35 cellular contexts compared by ENCODE assay signal in the genomic region with DNA sequence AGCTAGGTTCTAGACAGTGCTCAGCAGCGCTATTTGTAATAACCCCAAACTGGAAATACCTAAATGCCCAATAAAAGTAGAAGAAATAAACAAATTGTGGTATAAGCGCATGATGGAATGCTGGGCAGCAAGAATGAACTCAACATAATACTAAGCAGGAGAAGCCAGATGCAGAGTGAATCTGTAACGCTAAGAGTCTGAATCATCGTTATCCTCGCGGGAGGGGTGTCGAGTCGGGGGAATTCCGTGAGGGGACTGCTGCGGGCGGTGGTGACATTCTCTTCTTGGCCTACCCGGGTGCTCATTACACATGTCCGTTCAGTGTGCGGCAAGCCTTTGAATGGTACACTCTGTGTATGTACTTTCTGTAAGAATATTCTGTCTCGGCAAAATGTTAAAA.
A peak's percentile ranks its signal among the peaks of the same experiment; 100 is the strongest.
DNase-seq lines count a peak whose midpoint lies in the region; ATAC-seq, FAIRE-seq and TF ChIP-seq lines count a peak whose summit lies in the region.
"Had no signal": no experiment of that assay in that cellular context is flagged by ENCODE, and none has a peak within 500 bp of the region (broad histone marks: within the 10 kb centered on the region; RNA-seq: fewer than 3 reads in every experiment).

No MANE protein-coding gene starts in this region.

- H3K4me3 Mint-ChIP-seq in astrocyte (ENCODE audit: unreplicated experiment) (no peak overlapping the region), HFFc6 (no peak overlapping the region)
- no peak overlapping the region for H3K4me3 Mint-ChIP-seq in activated CD4-positive, alpha-beta T cell treated with anti-CD3 and anti-CD28 coated beads, Interleukin-2, amount 10 ng/mL, durations not matched to agents 24 days and 14 days
- H3K4me3 Mint-ChIP-seq: activated CD8-positive, alpha-beta memory T cell treated with anti-CD3 and anti-CD28 coated beads, Interleukin-2, amount 10 ng/mL, durations not matched to agents 7 days and 5 days; activated T-cell treated with anti-CD3 and anti-CD28 coated beads, Interleukin-2, amount 50 U/mL, for 72 hours; CD4-positive, alpha-beta memory T cell; endodermal cell; mesothelial cell of epicardium; naive thymus-derived CD8-positive, alpha-beta T cell; T-helper 17 cell had no signal

- H3F3A ChIP-seq in smooth muscle cell (ENCODE audit: low read depth) = no peaks in the 10 kb centered on the region

- H3K27me3 Mint-ChIP-seq in astrocyte (ENCODE audit: low read depth, unreplicated experiment) = peaks cover 1% of the 10 kb centered on the region
- peaks cover 2% of the 10 kb centered on the region for H3K27me3 Mint-ChIP-seq in activated CD4-positive, alpha-beta T cell treated with anti-CD3 and anti-CD28 coated beads, Interleukin-2, amount 10 ng/mL, durations not matched to agents 24 days and 14 days
- H3K27me3 Mint-ChIP-seq in HFFc6 (ENCODE audit: insufficient read depth) = peaks cover 12% of the 10 kb centered on the region

- 44% methylated on average over 15 of the region's 15 CpGs for WGBS in smooth muscle cell (ENCODE audit: low lambda C conversion rate)

- H3K9me3 Mint-ChIP-seq in astrocyte (ENCODE audit: unreplicated experiment) (no peaks in the 10 kb centered on the region), HFFc6 (no peaks in the 10 kb centered on the region)
- no peaks in the 10 kb centered on the region for H3K9me3 Mint-ChIP-seq in activated CD4-positive, alpha-beta T cell treated with anti-CD3 and anti-CD28 coated beads, Interleukin-2, amount 10 ng/mL, durations not matched to agents 24 days and 14 days
- H3K9me3 Mint-ChIP-seq: activated T-cell treated with anti-CD3 and anti-CD28 coated beads, Interleukin-2, amount 50 U/mL, for 72 hours; endodermal cell; mesothelial cell of epicardium; naive thymus-derived CD8-positive, alpha-beta T cell had no signal

- H3K27me3 ChIP-seq in astrocyte (ENCODE audit: insufficient read depth, low read length) (no peaks in the 10 kb centered on the region), smooth muscle cell (ENCODE audit: low read depth) (no peaks in the 10 kb centered on the region)
- H3K27me3 ChIP-seq: esophagus muscularis mucosa, gastroesophageal sphincter, ovary, Peyer's patch, right atrium auricular region, uterus had no signal

- H3K27ac Mint-ChIP-seq in astrocyte (ENCODE audit: unreplicated experiment) = no peak overlapping the region
- H3K27ac Mint-ChIP-seq in activated CD4-positive, alpha-beta T cell treated with anti-CD3 and anti-CD28 coated beads, Interleukin-2, amount 10 ng/mL, durations not matched to agents 24 days and 14 days = no peak overlapping the region
- no peak overlapping the region for H3K27ac Mint-ChIP-seq in HFFc6
- H3K27ac Mint-ChIP-seq: activated CD8-positive, alpha-beta memory T cell treated with anti-CD3 and anti-CD28 coated beads, Interleukin-2, amount 10 ng/mL, durations not matched to agents 7 days and 5 days; activated T-cell treated with anti-CD3 and anti-CD28 coated beads, Interleukin-2, amount 50 U/mL, for 72 hours; CD4-positive, alpha-beta memory T cell; endodermal cell; mesothelial cell of epicardium; naive thymus-derived CD8-positive, alpha-beta T cell; T-helper 17 cell had no signal

- ATAC-seq in HG02798 (IDR thresholded peaks at IDR 0.05; ENCODE audit: poor library complexity, unreplicated experiment) (peak; percentile 62), HG02938 (IDR thresholded peaks at IDR 0.05; ENCODE audit: unreplicated experiment) (no peak)
- ATAC-seq: activated CD8-positive, alpha-beta memory T cell treated with anti-CD3 and anti-CD28 coated beads, Interleukin-2, amount 10 ng/mL, durations not matched to agents 7 days and 5 days; activated T-cell treated with anti-CD3 and anti-CD28 coated beads, Interleukin-2, amount 50 U/mL, for 72 hours; gastroesophageal sphincter; naive thymus-derived CD8-positive, alpha-beta T cell; T-helper 17 cell had no signal

- TF ChIP-seq CTCF in astrocyte (IDR thresholded peaks at IDR 0.05; ENCODE audit: insufficient read depth, low read depth, low read length) = no peak
- TF ChIP-seq CTCF in smooth muscle cell (IDR thresholded peaks at IDR 0.05; ENCODE audit: borderline replicate concordance, insufficient read depth, poor library complexity, severe bottlenecking) = no peak
- TF ChIP-seq CTCF in HFFc6 (IDR thresholded peaks at IDR 0.05) = no peak

- H3K4me1 Mint-ChIP-seq in astrocyte (ENCODE audit: low read depth, unreplicated experiment) = peaks cover 25% of the 10 kb centered on the region
- no peaks in the 10 kb centered on the region for H3K4me1 Mint-ChIP-seq in activated CD4-positive, alpha-beta T cell treated with anti-CD3 and anti-CD28 coated beads, Interleukin-2, amount 10 ng/mL, durations not matched to agents 24 days and 14 days
- H3K4me1 Mint-ChIP-seq in HFFc6 (ENCODE audit: low read depth) = peaks cover 14% of the 10 kb centered on the region
- H3K4me1 Mint-ChIP-seq: activated CD8-positive, alpha-beta memory T cell treated with anti-CD3 and anti-CD28 coated beads, Interleukin-2, amount 10 ng/mL, durations not matched to agents 7 days and 5 days; CD4-positive, alpha-beta memory T cell; endodermal cell; naive thymus-derived CD8-positive, alpha-beta T cell had no signal

- H3K36me3 ChIP-seq in astrocyte (ENCODE audit: insufficient read depth, low read length) = no peaks in the 10 kb centered on the region
- no peaks in the 10 kb centered on the region for H3K36me3 ChIP-seq in smooth muscle cell (ENCODE audit: low read depth)
- H3K36me3 ChIP-seq: left ventricle myocardium inferior, ovary, right atrium auricular region, uterus had no signal

- H2AFZ ChIP-seq in astrocyte (ENCODE audit: low read depth, low read length) (no peak overlapping the region), smooth muscle cell (ENCODE audit: low read depth) (no peak overlapping the region)

- H3K4me2 ChIP-seq in astrocyte (ENCODE audit: low read length) (no peak overlapping the region), smooth muscle cell (no peak overlapping the region)

- no peaks in the 10 kb centered on the region for H4K20me1 ChIP-seq in astrocyte (ENCODE audit: insufficient read depth, low read length)
- no peaks in the 10 kb centered on the region for H4K20me1 ChIP-seq in smooth muscle cell (ENCODE audit: low read depth)

- H3K4me1 ChIP-seq in astrocyte (ENCODE audit: insufficient read depth, low read length) = peaks cover 9% of the 10 kb centered on the region
- H3K4me1 ChIP-seq in smooth muscle cell (ENCODE audit: low read depth) = no peaks in the 10 kb centered on the region
- H3K4me1 ChIP-seq: Peyer's patch had no signal

- H3K4me3 ChIP-seq in astrocyte (ENCODE audit: insufficient read depth, low read depth, low read length) (no peak overlapping the region), smooth muscle cell (no peak overlapping the region)
- H3K4me3 ChIP-seq: coronary artery, esophagus muscularis mucosa, gastroesophageal sphincter, left ventricle myocardium inferior, ovary, Peyer's patch, right atrium auricular region, SK-N-MC, uterus had no signal

- no peak overlapping the region for H3K27ac ChIP-seq in astrocyte (ENCODE audit: low read depth, low read length)
- H3K27ac ChIP-seq in smooth muscle cell (ENCODE audit: low read depth) = peak overlapping the region; percentile 74
- H3K27ac ChIP-seq: coronary artery, esophagus muscularis mucosa, gastroesophageal sphincter, left ventricle myocardium inferior, ovary, Peyer's patch, right atrium auricular region, SK-N-MC, uterus had no signal

- H3K9me3 ChIP-seq in astrocyte (ENCODE audit: insufficient read depth, low read depth, low read length) (no peaks in the 10 kb centered on the region), smooth muscle cell (replicated peaks; ENCODE audit: low read depth) (no peaks in the 10 kb centered on the region)
- H3K9me3 ChIP-seq: esophagus muscularis mucosa, gastroesophageal sphincter, left ventricle myocardium inferior, ovary, Peyer's patch, right atrium auricular region, uterus had no signal

- no peak for FAIRE-seq in astrocyte (lab: Jason Lieb, UNC)

- intact Hi-C loops in activated CD4-positive, alpha-beta T cell treated with anti-CD3 and anti-CD28 coated beads, Interleukin-2, amount 10 ng/mL, durations not matched to agents 24 days and 14 days (cut with micrococcal nuclease) = no loop called here

- H3K9ac ChIP-seq in astrocyte (ENCODE audit: low read length) (no peak overlapping the region), smooth muscle cell (ENCODE audit: low read depth) (peak overlapping the region; percentile 17)

- no peaks in the 10 kb centered on the region for H3K79me2 ChIP-seq in astrocyte (ENCODE audit: insufficient read depth, low read length)
- H3K79me2 ChIP-seq in smooth muscle cell (ENCODE audit: low read depth) = no peaks in the 10 kb centered on the region

- DNase-seq in Daoy (ENCODE audit: low read depth) = peak; percentile 71
- peak; percentile 72 for DNase-seq in astrocyte (ENCODE audit: low read depth)
- DNase-seq in smooth muscle cell (lab: John Stamatoyannopoulos, UW; ENCODE audit: unreplicated experiment) = peak; percentile 15
- no peak for DNase-seq in activated CD4-positive, alpha-beta T cell treated with anti-CD3 and anti-CD28 coated beads, Interleukin-2, amount 10 ng/mL, durations not matched to agents 24 days and 14 days
- no peak for DNase-seq in HuH-7 (ENCODE audit: low spot score)
- no peak for DNase-seq in HFFc6
- DNase-seq: activated CD4-positive, alpha-beta T cell treated with anti-CD3 and anti-CD28 coated beads for 48 hours; activated CD8-positive, alpha-beta memory T cell treated with anti-CD3 and anti-CD28 coated beads, Interleukin-2, amount 10 ng/mL, durations not matched to agents 7 days and 5 days; activated naive CD4-positive, alpha-beta T cell treated with Interleukin-2 at 50 U/mL for 16 hours; activated T-cell treated with anti-CD3 and anti-CD28 coated beads, Interleukin-2, amount 50 U/mL, for 72 hours; amniotic stem cell; CD4-positive, alpha-beta memory T cell; endodermal cell; KG1; left ventricle myocardium inferior; MV-4-11; naive thymus-derived CD8-positive, alpha-beta T cell; NCI-H1694 treated with DMSO at 0.1 percent for 48 hours; NCI-H2171 treated with DMSO at 0.1 percent for 48 hours; NCI-H526; ovary; Peyer's patch; stimulated activated CD4-positive, alpha-beta T cell treated with anti-CD3 and anti-CD28 coated beads, Interleukin-12 subunit alpha, Interleukin-12 subunit beta, amount 100 ng/mL, for 4 hours; stimulated activated CD4-positive, alpha-beta T cell treated with anti-CD3 and anti-CD28 coated beads, Interleukin-4, amount 100 ng/mL, for 24 hours; stimulated activated naive CD4-positive, alpha-beta T cell; T-helper 17 cell; uterus had no signal

- H3K36me3 Mint-ChIP-seq in astrocyte (ENCODE audit: low read depth, unreplicated experiment) (peaks cover 15% of the 10 kb centered on the region), HFFc6 (ENCODE audit: low read depth) (no peaks in the 10 kb centered on the region)
- no peaks in the 10 kb centered on the region for H3K36me3 Mint-ChIP-seq in activated CD4-positive, alpha-beta T cell treated with anti-CD3 and anti-CD28 coated beads, Interleukin-2, amount 10 ng/mL, durations not matched to agents 24 days and 14 days (ENCODE audit: low read depth)
- H3K36me3 Mint-ChIP-seq: activated CD8-positive, alpha-beta memory T cell treated with anti-CD3 and anti-CD28 coated beads, Interleukin-2, amount 10 ng/mL, durations not matched to agents 7 days and 5 days; CD4-positive, alpha-beta memory T cell; naive thymus-derived CD8-positive, alpha-beta T cell had no signal

Comparison
In these comparisons a context has a peak if more than half of its experiments do, and no peak if none do; other contexts are left out.
1. DNase-seq: peak in Daoy (single experiment), astrocyte (single experiment) and smooth muscle cell (single experiment); none in activated CD4-positive, alpha-beta T cell treated with anti-CD3 and anti-CD28 coated beads, Interleukin-2, amount 10 ng/mL, durations not matched to agents 24 days and 14 days (single experiment), HuH-7 (single experiment) and HFFc6 (single experiment).